ENCODE assay signal across 8 cellular contexts in genomic region chr11:46127150-46127638, GRCh38. TPM values are rescaled to one million over a fixed set of nuclear protein-coding genes. Genes with fewer than 3 reads are reported as not detected.
A peak's percentile ranks its signal among the peaks of the same experiment; 100 is the strongest.
DNase-seq lines count a peak whose midpoint lies in the region; ATAC-seq and TF ChIP-seq lines count a peak whose summit lies in the region.

No MANE protein-coding gene starts in this region.

- H3K79me2 ChIP-seq in Karpas-422 (ENCODE audit: low read length) (peaks cover 4% of the 10 kb centered on the region), parathyroid adenoma (no peaks in the 10 kb centered on the region)

- peak overlapping the region; percentile 39 to 87 for H3K27ac Mint-ChIP-seq in effector memory CD8-positive, alpha-beta T cell

- no peaks in the 10 kb centered on the region for H4K20me1 ChIP-seq in Karpas-422 (ENCODE audit: insufficient read depth, low read depth, low read length)

- H3K36me3 ChIP-seq in Karpas-422 (ENCODE audit: insufficient read depth, low read length) (no peaks in the 10 kb centered on the region), parathyroid adenoma (ENCODE audit: control insufficient read depth, insufficient read depth, low read length) (no peaks in the 10 kb centered on the region)

- H3K27me3 Mint-ChIP-seq in effector memory CD8-positive, alpha-beta T cell: no peaks in the 10 kb centered on the region

- peak overlapping the region; percentile 21 to 33 for H3K4me3 Mint-ChIP-seq in effector memory CD8-positive, alpha-beta T cell

- peak overlapping the region; percentile 80 for H2AFZ ChIP-seq in Karpas-422 (ENCODE audit: low read length)
- no peak overlapping the region for H2AFZ ChIP-seq in parathyroid adenoma

- DNase-seq in COR-L47 (lab: John Stamatoyannopoulos, UW) (peak; percentile 5), GM20000 (ENCODE audit: low spot score) (peak; percentile 68), Karpas-422 (peak; percentile 87), UCSD-AML1 (lab: John Stamatoyannopoulos, UW; ENCODE audit: unreplicated experiment) (peak; percentile 72), occipital lobe (lab: John Stamatoyannopoulos, UW) (no peak), dorsolateral prefrontal cortex (no peak)
- DNase-seq in effector memory CD8-positive, alpha-beta T cell: peak; percentile 53 to 63 (median 62)

- no peak overlapping the region for H3K27ac ChIP-seq in Karpas-422 (ENCODE audit: low read length)
- H3K27ac ChIP-seq in parathyroid adenoma: no peak overlapping the region
- no peak overlapping the region for H3K27ac ChIP-seq in dorsolateral prefrontal cortex

- H3K4me3 ChIP-seq in Karpas-422 (ENCODE audit: low read length): no peak overlapping the region
- no peak overlapping the region for H3K4me3 ChIP-seq in parathyroid adenoma (ENCODE audit: low read depth, low read length)
- no peak overlapping the region for H3K4me3 ChIP-seq in dorsolateral prefrontal cortex

- H3K9me3 ChIP-seq in Karpas-422 (ENCODE audit: low read length) (no peaks in the 10 kb centered on the region), parathyroid adenoma (ENCODE audit: control insufficient read depth, low read length) (no peaks in the 10 kb centered on the region)

- no peaks in the 10 kb centered on the region for H3K27me3 ChIP-seq in Karpas-422 (ENCODE audit: low read length)
- no peaks in the 10 kb centered on the region for H3K27me3 ChIP-seq in parathyroid adenoma (ENCODE audit: control insufficient read depth, insufficient read depth, low read length)
- H3K27me3 ChIP-seq in dorsolateral prefrontal cortex: no peaks in the 10 kb centered on the region

- H3K36me3 Mint-ChIP-seq in effector memory CD8-positive, alpha-beta T cell (ENCODE audit: insufficient read depth): peaks cover 4% of the 10 kb centered on the region

- no peaks in the 10 kb centered on the region for H3K9me2 ChIP-seq in Karpas-422 (replicated peaks; ENCODE audit: insufficient read depth, low read length)

- TF ChIP-seq CTCF in GM20000 (IDR thresholded peaks at IDR 0.05; ENCODE audit: extremely low read depth, missing control alignments): peak; percentile 35
- peak; percentile 21 for TF ChIP-seq CTCF in parathyroid adenoma (IDR thresholded peaks at IDR 0.05)
- peak in 2 of 56 donors; percentile 14 to 20 for TF ChIP-seq CTCF in dorsolateral prefrontal cortex (IDR thresholded peaks at IDR 0.05 in 54 of 56, conservative IDR thresholded peaks at IDR 0.05 in 2 of 56; ENCODE audit: low read depth in 1 of 56, partially characterized antibody in 56 of 56)

- no peaks in the 10 kb centered on the region for H3K9me3 Mint-ChIP-seq in effector memory CD8-positive, alpha-beta T cell

- H3K4me2 ChIP-seq in Karpas-422 (ENCODE audit: low read depth, low read length, poor library complexity, severe bottlenecking): peak overlapping the region; percentile 33
- H3K4me2 ChIP-seq in parathyroid adenoma (ENCODE audit: low read length): no peak overlapping the region

- H3K4me1 Mint-ChIP-seq in effector memory CD8-positive, alpha-beta T cell (ENCODE audit: low read depth in 2 of 2): peaks cover 16 to 19% of the 10 kb centered on the region in 2 donors

- ATAC-seq in effector memory CD8-positive, alpha-beta T cell (replicated peaks): peak; percentile 99

- intact Hi-C loops in dorsolateral prefrontal cortex (cut with DNase I): loop anchor here in 1 of 2 donors (5.0 to 10.0 kb wide), 2 partner anchors 120 to 218 kb away; partner anchors contain the start of gene DGKZ

- H3K4me1 ChIP-seq in Karpas-422 (ENCODE audit: low read length) (peaks cover 45% of the 10 kb centered on the region), parathyroid adenoma (no peaks in the 10 kb centered on the region)

- 0 out of 2 replicates have a peak overlapping the region, but pooled peaks have one; percentile 4 for H3K9ac ChIP-seq in Karpas-422 (ENCODE audit: low read length)
- H3K9ac ChIP-seq in parathyroid adenoma: no peak overlapping the region

RNA-seq across cellular contexts. Expression of gene PHF21A, which starts 5.9 kb away (rescaled TPM):
- total RNA-seq in Karpas-422 (2014; rRNA removed; shearing (Covaris generic); ENCODE audit: low replicate concordance): 33.0 and 51.7 TPM in 2 replicates
- total RNA-seq in occipital lobe (30.7 TPM), dorsolateral prefrontal cortex (100 to 1,000 TPM in 106 of 120 experiments, 10 to 100 TPM in 14; 77.4 to 236 (median 117) TPM)

Comparison
In these comparisons a context has a peak if more than half of its experiments do, and no peak if none do; other contexts are left out.
1. DNase-seq: peak in COR-L47 (single experiment), GM20000 (single experiment), Karpas-422 (single experiment), UCSD-AML1 (single experiment) and effector memory CD8-positive, alpha-beta T cell (3 of 3); none in occipital lobe (single experiment) and dorsolateral prefrontal cortex (0 of 10).